Comparison of ENCODE assay signal across 8 cellular contexts in the genomic region with DNA sequence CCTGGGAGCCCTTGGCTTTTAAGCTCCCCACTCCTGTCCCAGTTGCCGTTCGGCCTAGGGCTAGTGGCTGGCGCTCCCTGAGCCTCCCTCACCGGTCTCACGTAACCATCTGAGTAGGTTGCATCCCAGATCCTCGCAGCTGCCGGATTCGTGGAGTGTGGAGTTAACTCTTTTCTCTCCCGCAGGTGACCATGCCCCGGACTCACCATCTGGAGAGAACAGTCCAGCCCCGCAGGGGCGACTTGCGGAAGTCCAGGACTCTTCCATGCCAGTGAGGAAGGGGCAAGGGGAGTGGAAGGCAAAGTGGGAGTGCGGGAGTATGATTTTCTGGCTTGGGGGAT. TPM values are rescaled to one million over a fixed set of nuclear protein-coding genes. Genes with fewer than 3 reads are reported as not detected.
A peak's percentile ranks its signal among the peaks of the same experiment; 100 is the strongest.
DNase-seq lines count a peak whose midpoint lies in the region; ATAC-seq and TF ChIP-seq lines count a peak whose summit lies in the region.

No MANE protein-coding gene starts in this region.

- H3K27ac ChIP-seq in coronary artery: peak overlapping the region; percentile 92 to 100

- DNase-seq in AG09309 (ENCODE audit: low read depth) (no peak), MG63 (no peak), coronary artery (ENCODE audit: low spot score) (peak; percentile 80), HK-2 (ENCODE audit: unreplicated experiment) (no peak)

- H3K9me3 ChIP-seq in MG63 (no peaks in the 10 kb centered on the region), mucosa of stomach (ENCODE audit: control insufficient read depth, low read length) (no peaks in the 10 kb centered on the region)

- peak overlapping the region; percentile 86 for H3K9ac ChIP-seq in mucosa of stomach (ENCODE audit: low read length)

- H3K27me3 ChIP-seq in MG63: no peaks in the 10 kb centered on the region
- H3K27me3 ChIP-seq in mucosa of stomach (ENCODE audit: control insufficient read depth, insufficient read depth, low read length): no peaks in the 10 kb centered on the region

- H3K4me1 ChIP-seq in mucosa of stomach (ENCODE audit: control insufficient read depth, insufficient read depth, low read length): peaks cover 25% of the 10 kb centered on the region

- TF ChIP-seq CTCF in AG09309 (IDR thresholded peaks at IDR 0.05; ENCODE audit: control insufficient read depth, insufficient read depth, low read depth, low read length, missing control alignments) (no peak), coronary artery (IDR thresholded peaks at IDR 0.05) (no peak)

- ATAC-seq in HG03196 (IDR thresholded peaks at IDR 0.05; ENCODE audit: unreplicated experiment): no peak
- ATAC-seq in HG03521 (IDR thresholded peaks at IDR 0.05; ENCODE audit: unreplicated experiment): no peak
- no peak for ATAC-seq in HG03108 (IDR thresholded peaks at IDR 0.05; ENCODE audit: unreplicated experiment)

- peaks cover 64% of the 10 kb centered on the region for H3K36me3 ChIP-seq in MG63
- H3K36me3 ChIP-seq in mucosa of stomach (ENCODE audit: control insufficient read depth, insufficient read depth, low read length): peaks cover 21% of the 10 kb centered on the region

- H3K4me3 ChIP-seq in AG09309 (ENCODE audit: control insufficient read depth, low read depth, low read length): peak overlapping the region; percentile 84
- H3K4me3 ChIP-seq in MG63: peak overlapping the region; percentile 90
- H3K4me3 ChIP-seq in coronary artery: peak overlapping the region; percentile 98
- peak overlapping the region; percentile 74 for H3K4me3 ChIP-seq in mucosa of stomach (ENCODE audit: low read length)

RNA-seq across cellular contexts. Expression of gene MUS81, which starts 0.9 kb away (rescaled TPM):
- 25.3 and 45.3 TPM in 2 replicates for total RNA-seq in MG63 (2014; rRNA removed; shearing (Covaris generic); ENCODE audit: low replicate concordance)

RNA-seq across cellular contexts. Expression of gene CFL1, which starts 3.2 kb away (rescaled TPM):
- total RNA-seq in MG63 (2014; rRNA removed; shearing (Covaris generic); ENCODE audit: low replicate concordance): 1,413 and 1,905 TPM in 2 replicates

RNA-seq across cellular contexts. Expression of gene EFEMP2, which starts 11.5 kb away (rescaled TPM):
- 29.0 and 43.2 TPM in 2 replicates for total RNA-seq in MG63 (2014; rRNA removed; shearing (Covaris generic); ENCODE audit: low replicate concordance)

RNA-seq across cellular contexts. Expression of gene CTSW, which starts 18.5 kb away (rescaled TPM):
- total RNA-seq in MG63 (2014; rRNA removed; shearing (Covaris generic); ENCODE audit: low replicate concordance): not detected in 2 replicates

RNA-seq across cellular contexts. Expression of gene FIBP, which starts 27.1 kb away (rescaled TPM):
- total RNA-seq in MG63 (2014; rRNA removed; shearing (Covaris generic); ENCODE audit: low replicate concordance): 105 and 106 TPM in 2 replicates
